In the genomic region with DNA sequence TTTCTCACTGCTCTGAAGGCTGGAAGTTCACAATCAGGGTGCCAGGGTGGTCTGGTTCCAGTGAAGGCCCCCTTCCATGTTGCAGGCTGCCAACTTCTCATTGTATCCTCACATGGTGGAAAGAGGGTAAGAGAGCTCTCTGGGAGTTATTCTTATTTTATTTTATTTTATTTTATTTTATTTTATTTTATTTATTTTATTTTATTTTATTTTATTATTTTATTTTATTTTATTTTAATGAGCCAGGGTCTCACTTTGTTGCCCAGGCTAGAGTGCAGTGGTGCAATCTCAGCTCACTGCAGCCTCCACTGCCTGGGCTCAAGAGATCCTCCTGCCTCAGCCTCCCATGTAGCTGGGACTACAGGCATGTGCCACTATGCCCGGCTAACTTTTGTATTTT, we compare ENCODE assay signal across 10 cellular contexts. TPM values are rescaled to one million over a fixed set of nuclear protein-coding genes. Genes with fewer than 3 reads are reported as not detected.
"Had no signal": no experiment of that assay in that cellular context is flagged by ENCODE, and none has a peak within 500 bp of the region (broad histone marks: within the 10 kb centered on the region; RNA-seq: fewer than 3 reads in every experiment).

No MANE protein-coding gene starts in this region.

RNA-seq across cellular contexts. Expression of gene DNAH3, which starts 5.4 kb away (rescaled TPM):
- total RNA-seq: OCI-LY7, RPMI7951, SJCRH30 had no signal
- polyA plus RNA-seq: SK-N-SH had no signal

RNA-seq across cellular contexts. Expression of gene ZP2, which starts 55.4 kb away (rescaled TPM):
- total RNA-seq: OCI-LY7, PC-3, PC-9, Right ventricle myocardium inferior, Right ventricle myocardium superior, RPMI7951, SJCRH30, SJSA1, SK-MEL-5 had no signal
- polyA plus RNA-seq: SK-N-SH had no signal
